21 cellular contexts compared by ENCODE assay signal in genomic region chr12:47091009-47091408, GRCh38.
"Had no signal": no experiment of that assay in that cellular context is flagged by ENCODE, and none has a peak within 500 bp of the region (broad histone marks: within the 10 kb centered on the region; RNA-seq: fewer than 3 reads in every experiment).

No MANE protein-coding gene starts in this region.

- H3K4me2 ChIP-seq: KMS-11, SK-N-SH had no signal

- ATAC-seq: T-cell had no signal

- FAIRE-seq: RCC 7860 had no signal

- H3K27ac ChIP-seq: KMS-11 had no signal

- H3K9me3 ChIP-seq: SK-N-SH had no signal

- H3K27me3 Mint-ChIP-seq: T-cell had no signal

- H3K4me3 Mint-ChIP-seq: T-cell had no signal

- H3K9ac ChIP-seq: KMS-11, SK-N-SH had no signal

- DNase-seq: Kasumi-1, MV-4-11, NCI-H1048, NCI-H1105, NCI-H1417, NCI-H146, NCI-H1694 treated with DMSO at 0.1 percent for 48 hours, NCI-H1930, NCI-H2081, NCI-H2107, NCI-H2227 treated with DMSO at 0.1 percent for 48 hours, NCI-H524, NCI-H69, NCI-H774, RPMI8226, SHP77, SK-N-SH, SW 1271, T-cell had no signal
